ENCODE assay signal across 8 cellular contexts in the genomic region with DNA sequence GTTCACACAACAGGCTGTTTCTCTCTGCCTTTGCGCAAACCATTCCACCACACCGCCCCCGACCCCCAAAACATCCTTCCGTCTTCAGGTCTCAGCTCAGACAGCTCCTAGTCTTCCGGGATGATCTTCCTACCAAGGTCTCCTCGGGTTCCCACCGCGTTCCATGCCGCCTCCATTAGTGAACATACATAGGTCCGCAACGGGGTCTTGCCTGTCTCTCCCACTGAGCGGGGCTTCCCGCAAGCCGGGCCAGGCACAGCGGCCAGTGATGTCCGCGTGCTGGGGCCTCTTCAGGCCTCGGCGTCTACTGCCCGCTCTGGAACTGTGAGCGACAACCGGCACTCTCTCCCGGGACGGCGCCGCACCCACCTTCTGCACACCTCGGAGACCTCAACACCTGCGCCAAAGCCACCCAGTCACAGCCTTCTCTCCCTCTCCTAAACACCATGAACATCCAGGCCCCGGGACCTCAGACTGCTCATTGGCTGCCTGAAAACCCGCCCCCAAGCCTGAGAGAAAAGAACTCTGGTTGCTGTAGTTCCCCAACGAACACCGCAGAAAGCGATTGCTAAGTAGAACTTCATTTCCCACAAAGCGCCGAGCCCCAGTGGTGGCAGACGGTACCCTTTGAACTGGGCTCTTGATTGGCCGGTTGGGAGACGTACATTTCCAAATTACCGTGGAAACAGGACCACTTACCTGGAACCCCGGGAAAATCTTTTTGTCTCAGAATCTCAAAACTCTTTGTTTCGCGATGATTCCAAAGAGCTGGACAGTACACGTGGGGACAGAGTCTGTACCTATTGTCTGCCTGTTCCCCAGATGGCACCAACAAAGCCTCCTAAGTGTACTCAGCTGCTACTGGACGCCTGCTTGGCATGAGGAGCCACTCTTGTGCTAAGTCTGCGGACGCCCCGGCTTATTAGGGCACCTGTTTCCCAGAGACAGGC. TPM values are rescaled to one million over a fixed set of nuclear protein-coding genes. Genes with fewer than 3 reads are reported as not detected.
DNase-seq lines count a peak whose midpoint lies in the region; ATAC-seq and TF ChIP-seq lines count a peak whose summit lies in the region.

No MANE protein-coding gene starts in this region.

- H3K27me3 ChIP-seq in IMR-90 (ENCODE audit: control insufficient read depth, insufficient read depth, low read length) (no peaks in the 10 kb centered on the region), RWPE2 (ENCODE audit: insufficient read depth, poor library complexity, severe bottlenecking) (no peaks in the 10 kb centered on the region)

- peak overlapping the region; percentile 48 for H4K91ac ChIP-seq in IMR-90 (ENCODE audit: insufficient read depth, low read depth, low read length)

- DNase-seq in Caki2 (ENCODE audit: low read depth) (peak; percentile 89), IMR-90 (peak; percentile 91), RWPE2 (ENCODE audit: low spot score) (peak; percentile 90), glomerular endothelial cell (ENCODE audit: extremely low read depth, low read depth, low spot score) (peak; percentile 74), non-pigmented ciliary epithelial cell (ENCODE audit: low read depth) (peak; percentile 79), substantia nigra (lab: John Stamatoyannopoulos, UW) (peak; percentile 28 to 99 (median 90))
- DNase-seq in activated naive CD4-positive, alpha-beta T cell (lab: John Stamatoyannopoulos, UW): peak; percentile 49 to 76 (median 60)

- H3K9me1 ChIP-seq in IMR-90 (ENCODE audit: insufficient read depth, low read length): peaks cover 5% of the 10 kb centered on the region; the same call in 1 of the 2 replicates

- BruUV-seq in IMR-90 (replicated peaks; lab: Mats Ljungman, UMichigan): no TSS peak

- CTCF ChIA-PET in IMR-90 (lab: Yijun Ruan, JAX): no interaction called here

- peak overlapping the region; percentile 81 for H3K9ac ChIP-seq in IMR-90 (ENCODE audit: low read depth, low read length)

- peak overlapping the region; percentile 63 for H3K23ac ChIP-seq in IMR-90 (ENCODE audit: low read depth, low read length)

- WGBS in IMR-90 (ENCODE audit: extremely low coverage in 2 of 2, insufficient read length in 1 of 2), 2 experiments: 14% methylated on average over 20 of the region's 47 CpGs; no CpG with 5 or more reads in 1 of the 2 experiments

- peak overlapping the region; percentile 61 for H3K56ac ChIP-seq in IMR-90 (ENCODE audit: extremely low read depth, insufficient read depth, low read length)

- no peak for TF ChIP-seq RAD21 in IMR-90 (IDR thresholded peaks at IDR 0.05; ENCODE audit: low read length)

- intact Hi-C loops in IMR-90 (cut with micrococcal nuclease): loop anchor here (5.0 kb wide), 1 partner anchor 282 kb away; the partner anchor contains the start of gene EID2

- peak; percentile 91 for ATAC-seq in GM21447 (IDR thresholded peaks at IDR 0.05; ENCODE audit: unreplicated experiment)
- peak; percentile 98 for ATAC-seq in IMR-90 (ENCODE audit: low read depth)
- peak; percentile 99 for ATAC-seq in RWPE2 (ENCODE audit: low read depth)

- H2BK20ac ChIP-seq in IMR-90 (ENCODE audit: low read depth, low read length): no peak overlapping the region

- no peak overlapping the region for H2BK120ac ChIP-seq in IMR-90 (ENCODE audit: low read depth, low read length)

- H2AK9ac ChIP-seq in IMR-90 (replicated peaks; ENCODE audit: low read depth, low read length, poor library complexity): peak overlapping the region; percentile 88

- peak overlapping the region; percentile 96 for H2AFZ ChIP-seq in IMR-90 (replicated peaks; ENCODE audit: low read length, poor library complexity)

- no peak overlapping the region for H2BK5ac ChIP-seq in IMR-90 (ENCODE audit: low read depth, low read length, poor library complexity, severe bottlenecking)

- peak overlapping the region; percentile 56 for H2AK5ac ChIP-seq in IMR-90 (ENCODE audit: low read depth, low read length)

- dilution Hi-C loops in IMR-90 (cut with HindIII; ENCODE audit: low sequenced_read_pairs, unreplicated experiment): no loop called here

- H3K9me3 ChIP-seq in IMR-90 (ENCODE audit: control insufficient read depth, insufficient read depth, low read length) (no peaks in the 10 kb centered on the region), RWPE2 (ENCODE audit: severe bottlenecking) (no peaks in the 10 kb centered on the region)

- peaks cover 5% of the 10 kb centered on the region for H3K4me1 ChIP-seq in IMR-90 (ENCODE audit: control insufficient read depth, insufficient read depth, low read length)
- H3K4me1 ChIP-seq in RWPE2 (ENCODE audit: insufficient read depth, poor library complexity, severe bottlenecking): no peaks in the 10 kb centered on the region

- H4K8ac ChIP-seq in IMR-90 (ENCODE audit: low read depth in 2 of 2, low read length in 2 of 2): peak overlapping the region; percentile 73 to 96

- no peaks in the 10 kb centered on the region; the same call in 1 of the 2 replicates for H4K20me1 ChIP-seq in IMR-90 (ENCODE audit: insufficient read depth, low read length)

- H3K4ac ChIP-seq in IMR-90 (ENCODE audit: low read depth, low read length): peak overlapping the region; percentile 64

- H3K4me3 ChIP-seq in IMR-90 (ENCODE audit: insufficient read depth, low read depth, low read length) (peak overlapping the region; percentile 60), RWPE2 (ENCODE audit: severe bottlenecking) (peak overlapping the region; percentile 54)

- peak overlapping the region; percentile 80 for H3K14ac ChIP-seq in IMR-90 (replicated peaks; ENCODE audit: low read depth, low read length)

- H3K27ac ChIP-seq in IMR-90 (ENCODE audit: insufficient read depth, low read length) (peak overlapping the region; percentile 34), RWPE2 (ENCODE audit: poor library complexity, severe bottlenecking) (no peak overlapping the region), substantia nigra (ENCODE audit: low read depth, low read length, poor library complexity, severe bottlenecking) (peak overlapping the region; percentile 76)

- TF ChIP-seq CTCF in IMR-90 (conservative IDR thresholded peaks at IDR 0.05; ENCODE audit: low read depth, low read length) (no peak), RWPE2 (IDR thresholded peaks at IDR 0.05; ENCODE audit: poor library complexity, severe bottlenecking) (no peak)

- H3K36me3 ChIP-seq in IMR-90 (ENCODE audit: control insufficient read depth, insufficient read depth, low read length): peaks cover 20% of the 10 kb centered on the region; the same call in 1 of the 2 replicates
- peaks cover 13% of the 10 kb centered on the region for H3K36me3 ChIP-seq in RWPE2 (ENCODE audit: low read depth)

- POLR2A ChIA-PET in IMR-90 (lab: Charles Lee; ENCODE audit: unreplicated experiment): no interaction called here

- H4K5ac ChIP-seq in IMR-90 (ENCODE audit: low read depth, low read length): peak overlapping the region; percentile 44

- TF ChIP-seq POLR2A in IMR-90 (IDR thresholded peaks at IDR 0.05; ENCODE audit: low read depth, low read length): peak; percentile 33; the same call in 1 of the 2 replicates

- H3K79me1 ChIP-seq in IMR-90 (ENCODE audit: low read depth in 1 of 2, low read length in 2 of 2): peaks cover 8 to 12% of the 10 kb centered on the region in 2 experiments

- in situ Hi-C loops in Caki2 (cut with HindIII; ENCODE audit: low pct_unique_long_range_greater_than_20kb, low sequenced_read_pairs) (no loop called here), IMR-90 (cut with MboI; ENCODE audit: low sequenced_read_pairs) (loop anchor here (25.0 kb wide), 1 partner anchor 387 kb away; the partner anchor contains the start of genes RPS16 and SUPT5H)

- H2BK15ac ChIP-seq in IMR-90 (ENCODE audit: low read depth, low read length): no peak overlapping the region

- no peak overlapping the region for H3K18ac ChIP-seq in IMR-90 (ENCODE audit: low read depth, low read length)

- H3K4me2 ChIP-seq in IMR-90 (ENCODE audit: low read depth, low read length): peak overlapping the region; percentile 82

TF ChIP-seq in IMR-90, 13 proteins besides CTCF, POLR2A, EP300 and RAD21 (continues in another document):
- TF ChIP-seq ELK1 (IDR thresholded peaks at IDR 0.05; ENCODE audit: borderline replicate concordance, low read depth, low read length): no peak
- no peak for TF ChIP-seq SMC3 (IDR thresholded peaks at IDR 0.05; ENCODE audit: low read depth, low read length)
- TF ChIP-seq, protein P1, sequence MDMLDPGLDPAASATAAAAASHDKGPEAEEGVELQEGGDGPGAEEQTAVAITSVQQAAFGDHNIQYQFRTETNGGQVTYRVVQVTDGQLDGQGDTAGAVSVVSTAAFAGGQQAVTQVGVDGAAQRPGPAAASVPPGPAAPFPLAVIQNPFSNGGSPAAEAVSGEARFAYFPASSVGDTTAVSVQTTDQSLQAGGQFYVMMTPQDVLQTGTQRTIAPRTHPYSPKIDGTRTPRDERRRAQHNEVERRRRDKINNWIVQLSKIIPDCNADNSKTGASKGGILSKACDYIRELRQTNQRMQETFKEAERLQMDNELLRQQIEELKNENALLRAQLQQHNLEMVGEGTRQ (IDR thresholded peaks at IDR 0.05; ENCODE audit: low read depth, low read length): no peak

RNA-seq across cellular contexts. Expression of gene DYRK1B, which starts 9.5 kb away (rescaled TPM):
- 6.9 and 13.1 TPM in 2 replicates for total RNA-seq in Caki2 (2014; rRNA removed; shearing (Covaris generic); ENCODE audit: low replicate concordance)
- 2.7 and 3.6 TPM in 2 replicates for total RNA-seq in IMR-90 (2012; rRNA removed)
- polyA plus RNA-seq in IMR-90 (2012; rRNA removed): 10.2 and 11.4 TPM in 2 replicates
- polyA plus RNA-seq in IMR-90 (2012; cell fraction: cytosol; rRNA removed): 10.2 and 18.8 TPM in 2 replicates
- 34.3 and 52.3 TPM in 2 replicates for polyA plus RNA-seq in IMR-90 (2012; cell fraction: nucleus; rRNA removed; ENCODE audit: low replicate concordance)
- total RNA-seq in glomerular endothelial cell: 34.7 and 40.4 TPM in 2 replicates

RNA-seq across cellular contexts. Expression of gene FBL, which starts 21.8 kb away (rescaled TPM):
- 700 and 800 TPM in 2 replicates for total RNA-seq in Caki2 (2014; rRNA removed; shearing (Covaris generic); ENCODE audit: low replicate concordance)
- total RNA-seq in IMR-90 (2012; rRNA removed): 211 and 259 TPM in 2 replicates
- 405 and 446 TPM in 2 replicates for polyA plus RNA-seq in IMR-90 (2012; rRNA removed)
- polyA plus RNA-seq in IMR-90 (2012; cell fraction: cytosol; rRNA removed): 291 and 322 TPM in 2 replicates
- 96.8 and 135 TPM in 2 replicates for polyA plus RNA-seq in IMR-90 (2012; cell fraction: nucleus; rRNA removed; ENCODE audit: low replicate concordance)
- 108 and 123 TPM in 2 replicates for total RNA-seq in glomerular endothelial cell

RNA-seq across cellular contexts. Expression of gene LEUTX, which starts 45.8 kb away (rescaled TPM):
- total RNA-seq in Caki2 (2014; rRNA removed; shearing (Covaris generic); ENCODE audit: low replicate concordance): not detected in 2 replicates
- total RNA-seq in IMR-90 (2012; rRNA removed) (not detected in 2 replicates), glomerular endothelial cell (not detected in 2 replicates)
- not detected in 2 replicates for polyA plus RNA-seq in IMR-90 (2012; rRNA removed)
- not detected in 2 replicates for polyA plus RNA-seq in IMR-90 (2012; cell fraction: cytosol; rRNA removed)
- polyA plus RNA-seq in IMR-90 (2012; cell fraction: nucleus; rRNA removed; ENCODE audit: low replicate concordance): not detected in 2 replicates
